Comparison of ENCODE assay signal across 15 cellular contexts in genomic region chr21:45636459-45636858, GRCh38. TPM values are rescaled to one million over a fixed set of nuclear protein-coding genes. Genes with fewer than 3 reads are reported as not detected.
DNase-seq lines count a peak whose midpoint lies in the region; ATAC-seq, FAIRE-seq and TF ChIP-seq lines count a peak whose summit lies in the region.
"Had no signal": no experiment of that assay in that cellular context is flagged by ENCODE, and none has a peak within 500 bp of the region (broad histone marks: within the 10 kb centered on the region; RNA-seq: fewer than 3 reads in every experiment).

No MANE protein-coding gene starts in this region.

- no peak overlapping the region for H4K12ac ChIP-seq in trophoblast cell (ENCODE audit: low read depth, low read length)

- H4K91ac ChIP-seq in H1 (replicated peaks; ENCODE audit: insufficient read length, low read length): peak overlapping the region; percentile 91
- no peak overlapping the region for H4K91ac ChIP-seq in trophoblast cell (ENCODE audit: low read depth, low read length)

- H3K4me1 ChIP-seq in BLaER1 treated with 17β-estradiol and CSF1 and Interleukin-3, amounts not matched to agents 10 nM and 100 nM: peaks cover 34 to 89% (median 83%) of the 10 kb centered on the region in 10 experiments
- peaks cover 11% of the 10 kb centered on the region; the same call in 1 of the 2 replicates for H3K4me1 ChIP-seq in HEK293 (ENCODE audit: control insufficient read depth, insufficient read depth, low read length)
- peaks cover 2 to 8% (median 5%) of the 10 kb centered on the region in 4 experiments; a peak in 4 of 7 replicates for H3K4me1 ChIP-seq in H1 (replicated peaks in 1 of 4; ENCODE audit: control insufficient read depth in 3 of 4, insufficient read depth in 4 of 4, low read length in 3 of 4)
- H3K4me1 ChIP-seq in trophoblast cell (ENCODE audit: control insufficient read depth in 1 of 2, insufficient read depth in 2 of 2, low read length in 2 of 2): no peaks in the 10 kb centered on the region

- FAIRE-seq in H1 (lab: Jason Lieb, UNC): no peak
- FAIRE-seq: A204.1 had no signal

- H3K9me3 Mint-ChIP-seq in effector memory CD8-positive, alpha-beta T cell: no peaks in the 10 kb centered on the region
- H3K9me3 Mint-ChIP-seq: CD4-positive, alpha-beta T cell; GM23338 had no signal

- ATAC-seq in effector memory CD8-positive, alpha-beta T cell (replicated peaks): no peak
- ATAC-seq: GM23338, HCT116 had no signal

- H3K18ac ChIP-seq in H1 (ENCODE audit: extremely low read depth, low read length) (no peak overlapping the region), trophoblast cell (ENCODE audit: low read length) (no peak overlapping the region)

- H2BK5ac ChIP-seq in H1 (ENCODE audit: low read depth, low read length): no peak overlapping the region
- no peak overlapping the region for H2BK5ac ChIP-seq in trophoblast cell (ENCODE audit: low read depth, low read length, poor library complexity)

- H3K9me3 ChIP-seq in BLaER1 treated with 17β-estradiol and CSF1 and Interleukin-3, amounts not matched to agents 10 nM and 100 nM (replicated peaks in 1 of 11): peaks cover 15 to 20% (median 17%) of the 10 kb centered on the region in 11 experiments
- H3K9me3 ChIP-seq in HEK293 (ENCODE audit: control insufficient read depth, insufficient read depth, low read depth, low read length) (no peaks in the 10 kb centered on the region), H1 (ENCODE audit: insufficient read depth in 2 of 2, low read depth in 1 of 2, low read length in 1 of 2) (peaks cover 3 to 9% of the 10 kb centered on the region in 2 experiments; a peak in 2 of 4 replicates), trophoblast cell (ENCODE audit: insufficient read depth, low read depth, low read length) (peaks cover 26% of the 10 kb centered on the region)

- no peak overlapping the region for H3K23ac ChIP-seq in H1 (ENCODE audit: insufficient read length)
- peak overlapping the region; percentile 87 for H3K23ac ChIP-seq in trophoblast cell (ENCODE audit: low read length)

- 0 out of 22 replicates have a peak overlapping the region, but pooled peaks of 1 of the 11 experiments have one; percentile 1 for H3K9ac ChIP-seq in BLaER1 treated with 17β-estradiol and CSF1 and Interleukin-3, amounts not matched to agents 10 nM and 100 nM
- H3K9ac ChIP-seq in H1 (replicated peaks in 1 of 4; ENCODE audit: extremely low read depth in 1 of 4, low read depth in 3 of 4, low read length in 3 of 4) (peak overlapping the region in 1 of 4 experiments; percentile 39; a peak in 1 of 7 replicates), trophoblast cell (ENCODE audit: low read length) (no peak overlapping the region)

- H3K4me1 Mint-ChIP-seq in effector memory CD8-positive, alpha-beta T cell (ENCODE audit: low read depth in 2 of 2): peaks cover 0 to 3% of the 10 kb centered on the region in 2 donors

- peak overlapping the region; percentile 100 for H3K56ac ChIP-seq in H1 (replicated peaks; ENCODE audit: insufficient read length, low read depth, low read length)

- H3K4ac ChIP-seq in H1 (replicated peaks; ENCODE audit: insufficient read length, low read depth, low read length): no peak overlapping the region
- H3K4ac ChIP-seq in trophoblast cell (ENCODE audit: low read depth, low read length): no peak overlapping the region

- H2AK5ac ChIP-seq in H1 (ENCODE audit: low read depth, low read length): peak overlapping the region; percentile 19; the same call in 1 of the 2 replicates
- no peak overlapping the region for H2AK5ac ChIP-seq in trophoblast cell (ENCODE audit: low read length)

- H3K36me3 ChIP-seq in BLaER1 treated with 17β-estradiol and CSF1 and Interleukin-3, amounts not matched to agents 10 nM and 100 nM: peaks cover 0 to 7% (median 3%) of the 10 kb centered on the region in 11 experiments; a peak in 12 of 22 replicates
- H3K36me3 ChIP-seq in HEK293 (ENCODE audit: control insufficient read depth in 2 of 2, insufficient read depth in 1 of 2, low read length in 2 of 2) (no peaks in the 10 kb centered on the region), H1 (ENCODE audit: control insufficient read depth in 2 of 4, insufficient read depth in 4 of 4, low read length in 3 of 4) (no peaks in the 10 kb centered on the region; a peak in 1 of 8 replicates), trophoblast cell (ENCODE audit: control insufficient read depth in 1 of 2, insufficient read depth in 2 of 2, low read length in 2 of 2) (peaks cover 0 to 3% of the 10 kb centered on the region in 2 experiments)

- no peak for TF ChIP-seq EP300 in H1 (IDR thresholded peaks at IDR 0.05; ENCODE audit: borderline replicate concordance in 1 of 2, low read depth in 2 of 2, low read length in 2 of 2)

- TF ChIP-seq RAD21 in H1 (IDR thresholded peaks at IDR 0.05 in 1 of 2, conservative IDR thresholded peaks at IDR 0.05 in 1 of 2; ENCODE audit: low read depth in 2 of 2, low read length in 2 of 2): no peak

- H3K27me3 Mint-ChIP-seq in effector memory CD8-positive, alpha-beta T cell: peaks cover 5 to 10% of the 10 kb centered on the region in 2 donors
- H3K27me3 Mint-ChIP-seq: CD4-positive, alpha-beta T cell had no signal

- TF ChIP-seq CTCF in HEK293 (tag by site-specific recombination; IDR thresholded peaks at IDR 0.05) (no peak), H1 (IDR thresholded peaks at IDR 0.05; ENCODE audit: control extremely low read depth in 1 of 3, insufficient read depth in 1 of 3, low read depth in 1 of 3, low read length in 3 of 3) (no peak)

- peak overlapping the region; percentile 70 for H2BK120ac ChIP-seq in H1 (replicated peaks; ENCODE audit: low read depth, low read length)
- no peak overlapping the region for H2BK120ac ChIP-seq in trophoblast cell (ENCODE audit: insufficient read depth, low read length, poor library complexity)

- CTCF ChIA-PET in HEK293 (lab: Yijun Ruan, JAX): interaction anchor here (1.0 kb wide), 1 partner anchor 40 kb away, joined by 3 read pairs; no protein-coding TSS in a partner anchor
- CTCF ChIA-PET in H1 (lab: Charles Lee; ENCODE audit: partially characterized antibody): interaction anchor here (0.7 to 1.0 kb wide), 3 partner anchors 9 to 80 kb away, joined by 3 to 4 read pairs (median 3); no protein-coding TSS in a partner anchor

- H4K8ac ChIP-seq in H1 (ENCODE audit: extremely low read depth, insufficient read depth, low read length): no peak overlapping the region; the same call in 1 of the 2 replicates
- H4K8ac ChIP-seq in trophoblast cell (ENCODE audit: low read depth, low read length): no peak overlapping the region

- peak overlapping the region in 7 of 11 experiments; percentile 6 to 92 (median 46); a peak in 11 of 22 replicates for H3K4me2 ChIP-seq in BLaER1 treated with 17β-estradiol and CSF1 and Interleukin-3, amounts not matched to agents 10 nM and 100 nM
- H3K4me2 ChIP-seq in H1 (ENCODE audit: insufficient read depth in 1 of 2, low read depth in 2 of 2, low read length in 2 of 2): no peak overlapping the region
- no peak overlapping the region for H3K4me2 ChIP-seq in trophoblast cell (ENCODE audit: low read length)
- H3K4me2 ChIP-seq: GM23338 had no signal

- H3K79me1 ChIP-seq in H1 (ENCODE audit: low read depth, low read length): no peaks in the 10 kb centered on the region
- no peaks in the 10 kb centered on the region for H3K79me1 ChIP-seq in trophoblast cell (ENCODE audit: low read length)

- no peak overlapping the region for H4K5ac ChIP-seq in H1 (ENCODE audit: insufficient read length, low read depth, low read length)

- POLR2A ChIA-PET in HEK293 (lab: Yijun Ruan, JAX) (no interaction called here), H1 (lab: Charles Lee; ENCODE audit: partially characterized antibody) (no interaction called here)

- 0 out of 22 replicates have a peak overlapping the region, but pooled peaks of 1 of the 11 experiments have one; percentile 8 for H3K27ac ChIP-seq in BLaER1 treated with 17β-estradiol and CSF1 and Interleukin-3, amounts not matched to agents 10 nM and 100 nM
- H3K27ac ChIP-seq in HEK293 (ENCODE audit: extremely low read depth, low read depth, low read length): no peak overlapping the region
- no peak overlapping the region for H3K27ac ChIP-seq in H1 (ENCODE audit: low read depth, low read length)
- H3K27ac ChIP-seq in trophoblast cell (ENCODE audit: low read depth, low read length): no peak overlapping the region

- H3K23me2 ChIP-seq in H1 (ENCODE audit: low read depth, low read length): peaks cover 19% of the 10 kb centered on the region

- H3K4me3 Mint-ChIP-seq in effector memory CD8-positive, alpha-beta T cell: no peak overlapping the region
- H3K4me3 Mint-ChIP-seq: CD4-positive, alpha-beta T cell; GM23338 had no signal

- H3K36me3 Mint-ChIP-seq in effector memory CD8-positive, alpha-beta T cell (ENCODE audit: insufficient read depth): no peaks in the 10 kb centered on the region

- H3K14ac ChIP-seq in H1 (ENCODE audit: insufficient read length): no peak overlapping the region
- no peak overlapping the region for H3K14ac ChIP-seq in trophoblast cell (ENCODE audit: low read length)

- H2AFZ ChIP-seq in H1 (ENCODE audit: low read length) (no peak overlapping the region), trophoblast cell (ENCODE audit: insufficient read depth, low read length, poor library complexity) (no peak overlapping the region)
- H2AFZ ChIP-seq: GM23338 had no signal

- no peak overlapping the region for H2BK20ac ChIP-seq in H1 (ENCODE audit: low read length)

- no peak for DNase-seq in H1 (ENCODE audit: low read depth in 1 of 2, low spot score in 2 of 2)
- DNase-seq in trophoblast cell: no peak
- no peak for DNase-seq in T-helper 2 cell
- DNase-seq in effector memory CD8-positive, alpha-beta T cell: no peak
- DNase-seq in UCSD-AML1 (lab: John Stamatoyannopoulos, UW; ENCODE audit: unreplicated experiment): no peak
- DNase-seq: Calu3; CD4-positive, alpha-beta T cell; DMS 273 treated with DMSO at 0.1 percent for 48 hours; Karpas-422 had no signal

- no peaks in the 10 kb centered on the region for H3K27me3 ChIP-seq in BLaER1 treated with 17β-estradiol and CSF1 and Interleukin-3, amounts not matched to agents 10 nM and 100 nM
- H3K27me3 ChIP-seq in H1 (replicated peaks in 1 of 4; ENCODE audit: control insufficient read depth in 3 of 4, extremely low read depth in 1 of 4, insufficient read depth in 3 of 4, low read length in 3 of 4) (peaks cover 0 to 9% (median 4%) of the 10 kb centered on the region in 4 experiments; a peak in 6 of 7 replicates), trophoblast cell (ENCODE audit: insufficient read depth, low read length) (no peaks in the 10 kb centered on the region)

- WGBS in H1 (ENCODE audit: extremely low coverage in 1 of 2, insufficient coverage in 1 of 2, insufficient read length in 1 of 2, insufficient replicate concordance in 2 of 2, low coverage in 1 of 2, low lambda C conversion rate in 2 of 2, missing lambda C conversion rate in 1 of 2), 2 experiments: 99% methylated on average over 3 of the region's 3 CpGs; no CpG with 5 or more reads in 1 of the 2 experiments
- WGBS in trophoblast cell (ENCODE audit: extremely low coverage, insufficient coverage, insufficient read length): 100% methylated on average over 1 of the region's 3 CpGs

- H2BK12ac ChIP-seq in H1 (ENCODE audit: low read depth, low read length): peak overlapping the region; percentile 10; the same call in 1 of the 2 replicates
- no peak overlapping the region for H2BK12ac ChIP-seq in trophoblast cell (ENCODE audit: low read length)

- H3K4me3 ChIP-seq in BLaER1 treated with 17β-estradiol and CSF1 and Interleukin-3, amounts not matched to agents 10 nM and 100 nM: no peak overlapping the region
- H3K4me3 ChIP-seq in HEK293 (ENCODE audit: low read depth, low read length) (no peak overlapping the region), H1 (ENCODE audit: extremely low read depth in 1 of 4, insufficient read depth in 2 of 4, low read depth in 3 of 4, low read length in 4 of 4) (no peak overlapping the region), trophoblast cell (ENCODE audit: low read depth, low read length) (peak overlapping the region; percentile 63)
- H3K4me3 ChIP-seq: GM23338 had no signal

- TF ChIP-seq POLR2A in H1 (IDR thresholded peaks at IDR 0.05; ENCODE audit: control extremely low read depth in 1 of 2, low read depth in 2 of 2, low read length in 2 of 2): no peak

- no peak overlapping the region for H3K27ac Mint-ChIP-seq in effector memory CD8-positive, alpha-beta T cell
- H3K27ac Mint-ChIP-seq: CD4-positive, alpha-beta T cell; GM23338 had no signal

- no peak overlapping the region for H2BK15ac ChIP-seq in H1 (ENCODE audit: low read length)

- H3K79me2 ChIP-seq in H1 (ENCODE audit: control insufficient read depth in 1 of 2, insufficient read depth in 2 of 2, low read length in 2 of 2) (no peaks in the 10 kb centered on the region), trophoblast cell (ENCODE audit: control insufficient read depth, insufficient read depth, low read length, poor library complexity) (no peaks in the 10 kb centered on the region)

- peaks cover 0 to 17% (median 0%) of the 10 kb centered on the region in 11 experiments; a peak in 2 of 22 replicates for H4K20me1 ChIP-seq in BLaER1 treated with 17β-estradiol and CSF1 and Interleukin-3, amounts not matched to agents 10 nM and 100 nM
- peaks cover 0 to 16% of the 10 kb centered on the region in 2 experiments for H4K20me1 ChIP-seq in H1 (replicated peaks in 1 of 2; ENCODE audit: control insufficient read depth in 1 of 2, insufficient read depth in 2 of 2, low read length in 2 of 2)

RNA-seq across cellular contexts. Expression of gene PCBP3, which starts 7.1 kb away (rescaled TPM):
- total RNA-seq in H1 (2021; fragmentation: NEBNext Ultra II Directional; extraction: Animal tissue kit (Norgen Biotek cat#: 25700)): 6.3 TPM in 2 replicates
- polyA plus RNA-seq in H1 (2011; rRNA removed): 3.5 and 7.3 TPM in 2 replicates
- 3.1 TPM for polyA plus RNA-seq in H1 (2011; cell fraction: cytosol; rRNA removed)
- polyA plus RNA-seq in H1 (2011; cell fraction: nucleus; rRNA removed): 12.8 TPM
- polyA plus RNA-seq in H1 (2012, experiment 1 of 2): 7.9 to 9.2 TPM (median 8.4 TPM) in 4 replicates
- polyA plus RNA-seq in H1 (2012, experiment 2 of 2): 6.9 TPM
- polyA plus RNA-seq in H1 (2013, experiment 1 of 2): 4.4 TPM
- 5.4 TPM for polyA plus RNA-seq in H1 (2013, experiment 2 of 2)
- 10.6 and 11.2 TPM in 2 replicates for polyA minus RNA-seq in H1 (2011; rRNA and poly(A)+ RNA removed)
- 4.0 TPM for polyA minus RNA-seq in H1 (2011; cell fraction: cytosol; rRNA and poly(A)+ RNA removed)
- 17.3 TPM for polyA minus RNA-seq in H1 (2011; cell fraction: nucleus; rRNA and poly(A)+ RNA removed)
- polyA plus RNA-seq in trophoblast cell (2013): 1.2 and 1.3 TPM in 2 replicates
- total RNA-seq: HT1080 had no signal

Comparison
In these comparisons a context has a peak if more than half of its experiments do, and no peak if none do; other contexts are left out.
1. H3K4me2 ChIP-seq: peak in BLaER1 treated with 17β-estradiol and CSF1 and Interleukin-3, amounts not matched to agents 10 nM and 100 nM (7 of 11); none in H1 (0 of 2) and trophoblast cell (single experiment).